Comparison of ENCODE assay signal across 17 cellular contexts in genomic region chr3:183815951-183816475, GRCh38. TPM values are rescaled to one million over a fixed set of nuclear protein-coding genes. Genes with fewer than 3 reads are reported as not detected.
A peak's percentile ranks its signal among the peaks of the same experiment; 100 is the strongest.
DNase-seq lines count a peak whose midpoint lies in the region; ATAC-seq, FAIRE-seq and TF ChIP-seq lines count a peak whose summit lies in the region.
"Had no signal": no experiment of that assay in that cellular context is flagged by ENCODE, and none has a peak within 500 bp of the region (broad histone marks: within the 10 kb centered on the region; RNA-seq: fewer than 3 reads in every experiment).

No MANE protein-coding gene starts in this region.

- no peak overlapping the region for H3K27ac ChIP-seq in GM12878 (ENCODE audit: control insufficient read depth, insufficient read depth)
- H3K27ac ChIP-seq: PC-9, tibial artery had no signal

- BruUV-seq in GM12878 (replicated peaks; lab: Mats Ljungman, UMichigan): no TSS peak

- TF ChIP-seq EP300 in GM12878 (IDR thresholded peaks at IDR 0.05; ENCODE audit: borderline replicate concordance in 1 of 2, control insufficient read depth in 1 of 2, low read depth in 2 of 2, low read length in 2 of 2): no peak

- WGBS in GM12878 (ENCODE audit: insufficient coverage, insufficient replicate concordance, low lambda C conversion rate, missing lambda C conversion rate): 68% methylated on average over 12 of the region's 12 CpGs

- POLR2A ChIA-PET in GM12878 (lab: Charles Lee): interaction anchor here (0.7 kb wide), 1 partner anchor 14 kb away, joined by 3 read pairs; no protein-coding TSS in a partner anchor

- TF ChIP-seq CTCF in GM12878 (IDR thresholded peaks at IDR 0.05 in 2 of 3, conservative IDR thresholded peaks at IDR 0.05 in 1 of 3; ENCODE audit: control insufficient read depth in 2 of 3, extremely low read depth in 1 of 3, insufficient read depth in 1 of 3, low read depth in 3 of 3, low read length in 3 of 3): no peak

- 0 out of 2 replicates have a peak overlapping the region, but pooled peaks have one; percentile 17 for H3K4me2 ChIP-seq in GM12878 (ENCODE audit: control insufficient read depth, insufficient read depth)
- H3K4me2 ChIP-seq: PC-9 had no signal

- H3K9ac ChIP-seq in GM12878 (ENCODE audit: control insufficient read depth, insufficient read depth, low read length): no peak overlapping the region

- intact Hi-C loops in GM12878 (cut with micrococcal nuclease; ENCODE audit: unreplicated experiment): no loop called here

- H2AFZ ChIP-seq in GM12878 (ENCODE audit: control insufficient read depth, low read depth, low read length): no peak overlapping the region
- H2AFZ ChIP-seq: PC-9 had no signal

- no peak overlapping the region for H3K4me3 ChIP-seq in GM12878
- H3K4me3 ChIP-seq: PC-9, tibial artery had no signal

- peak overlapping the region; percentile 3 for H3K27ac Mint-ChIP-seq in activated T-cell treated with anti-CD3 and anti-CD28 coated beads, Interleukin-2, amount 50 U/mL, for 24 hours
- H3K27ac Mint-ChIP-seq in stimulated activated effector memory CD8-positive, alpha-beta T cell treated with anti-CD3 and anti-CD28 coated beads, Interleukin-12 subunit alpha, Interleukin-12 subunit beta, amount 100 ng/mL, for 72 hours: peak overlapping the region; percentile 84
- H3K27ac Mint-ChIP-seq: activated T-cell treated with anti-CD3 and anti-CD28 coated beads, Interleukin-2, amount 50 U/mL, for 72 hours had no signal

- H4K20me1 ChIP-seq in GM12878 (ENCODE audit: control insufficient read depth, insufficient read depth): no peaks in the 10 kb centered on the region

- TF ChIP-seq RAD21 in GM12878 (IDR thresholded peaks at IDR 0.05; ENCODE audit: insufficient read depth, low read depth, low read length): no peak

- DNase-seq in activated T-cell treated with anti-CD3 and anti-CD28 coated beads, Interleukin-2, amount 50 U/mL, for 24 hours: peak; percentile 31
- DNase-seq in activated T-cell treated with anti-CD3 and anti-CD28 coated beads, Interleukin-2, amount 50 U/mL, for 48 hours: no peak
- DNase-seq in NCI-H510A (lab: John Stamatoyannopoulos, UW) (peak; percentile 55), GM12878 (ENCODE audit: low read depth, low spot score) (no peak), AG20443 (ENCODE audit: low spot score) (no peak), EL (no peak)
- DNase-seq in stimulated activated effector memory CD8-positive, alpha-beta T cell treated with anti-CD3 and anti-CD28 coated beads, Interleukin-12 subunit alpha, Interleukin-12 subunit beta, amount 100 ng/mL, for 72 hours (ENCODE audit: low spot score in 2 of 2): no peak
- no peak for DNase-seq in stimulated activated CD4-positive, alpha-beta T cell treated with anti-CD3 and anti-CD28 coated beads, Interleukin-2, amount 100 ng/mL, for 48 hours
- DNase-seq: activated CD4-positive, alpha-beta T cell treated with anti-CD3 and anti-CD28 coated beads for 1 hour; activated T-cell treated with anti-CD3 and anti-CD28 coated beads, Interleukin-2, amount 50 U/mL, for 72 hours; foreskin melanocyte; mesenchymal stem cell; PC-9; small intestine; SW 1271 had no signal

- H3K4me1 ChIP-seq in GM12878 (ENCODE audit: control insufficient read depth, insufficient read depth, low read length): peaks cover 11% of the 10 kb centered on the region
- H3K4me1 ChIP-seq: tibial artery had no signal

- H3K4me3 Mint-ChIP-seq in activated T-cell treated with anti-CD3 and anti-CD28 coated beads, Interleukin-2, amount 50 U/mL, for 24 hours: no peak overlapping the region
- H3K4me3 Mint-ChIP-seq in stimulated activated effector memory CD8-positive, alpha-beta T cell treated with anti-CD3 and anti-CD28 coated beads, Interleukin-12 subunit alpha, Interleukin-12 subunit beta, amount 100 ng/mL, for 72 hours: peak overlapping the region; percentile 36
- H3K4me3 Mint-ChIP-seq: activated T-cell treated with anti-CD3 and anti-CD28 coated beads, Interleukin-2, amount 50 U/mL, for 72 hours had no signal

- no peaks in the 10 kb centered on the region for H3K27me3 Mint-ChIP-seq in activated T-cell treated with anti-CD3 and anti-CD28 coated beads, Interleukin-2, amount 50 U/mL, for 24 hours

- peaks cover 16% of the 10 kb centered on the region for H3K4me1 Mint-ChIP-seq in activated T-cell treated with anti-CD3 and anti-CD28 coated beads, Interleukin-2, amount 50 U/mL, for 24 hours (ENCODE audit: low read depth)
- peaks cover 27% of the 10 kb centered on the region for H3K4me1 Mint-ChIP-seq in stimulated activated effector memory CD8-positive, alpha-beta T cell treated with anti-CD3 and anti-CD28 coated beads, Interleukin-12 subunit alpha, Interleukin-12 subunit beta, amount 100 ng/mL, for 72 hours

- H3K36me3 Mint-ChIP-seq in activated T-cell treated with anti-CD3 and anti-CD28 coated beads, Interleukin-2, amount 50 U/mL, for 24 hours (ENCODE audit: low read depth): peaks cover 58% of the 10 kb centered on the region
- peaks cover 58% of the 10 kb centered on the region for H3K36me3 Mint-ChIP-seq in stimulated activated effector memory CD8-positive, alpha-beta T cell treated with anti-CD3 and anti-CD28 coated beads, Interleukin-12 subunit alpha, Interleukin-12 subunit beta, amount 100 ng/mL, for 72 hours

- SMC1A ChIA-PET in GM12878 (lab: Charles Lee; ENCODE audit: uncharacterized antibody, unreplicated experiment): interaction anchor here (1.3 kb wide), 1 partner anchor 16 kb away, joined by 3 read pairs; no protein-coding TSS in a partner anchor

- H3K9me3 Mint-ChIP-seq in activated T-cell treated with anti-CD3 and anti-CD28 coated beads, Interleukin-2, amount 50 U/mL, for 24 hours: no peaks in the 10 kb centered on the region
- H3K9me3 Mint-ChIP-seq in stimulated activated effector memory CD8-positive, alpha-beta T cell treated with anti-CD3 and anti-CD28 coated beads, Interleukin-12 subunit alpha, Interleukin-12 subunit beta, amount 100 ng/mL, for 72 hours: no peaks in the 10 kb centered on the region
- H3K9me3 Mint-ChIP-seq: activated T-cell treated with anti-CD3 and anti-CD28 coated beads, Interleukin-2, amount 50 U/mL, for 72 hours had no signal

- H3K9me3 ChIP-seq in GM12878 (replicated peaks; ENCODE audit: control insufficient read depth, insufficient read depth, low read length): no peaks in the 10 kb centered on the region
- H3K9me3 ChIP-seq: tibial artery had no signal

- CTCF ChIA-PET in GM12878 (lab: Yijun Ruan, JAX): interaction anchor here (0.5 to 1.0 kb wide), 3 partner anchors 194 to 665 kb away, joined by 3 to 4 read pairs (median 3); no protein-coding TSS in a partner anchor

- no peak for ATAC-seq in GM12878
- ATAC-seq in stimulated activated effector memory CD8-positive, alpha-beta T cell treated with anti-CD3 and anti-CD28 coated beads, Interleukin-12 subunit alpha, Interleukin-12 subunit beta, amount 100 ng/mL, for 72 hours: no peak

- in situ Hi-C loops in GM12878 (cut with MboI): no loop called here

- no peak for TF ChIP-seq POLR2A in GM12878 (IDR thresholded peaks at IDR 0.05; ENCODE audit: low read depth, low read length)

- no peaks in the 10 kb centered on the region for H3K27me3 ChIP-seq in GM12878 (replicated peaks in 1 of 2; ENCODE audit: control insufficient read depth in 2 of 2, insufficient read depth in 2 of 2, low read length in 1 of 2)
- H3K27me3 ChIP-seq: tibial artery had no signal

- no peaks in the 10 kb centered on the region for H3K79me2 ChIP-seq in GM12878 (ENCODE audit: control insufficient read depth, insufficient read depth, low read length)

- RAD21 ChIA-PET in GM12878 (lab: Charles Lee; ENCODE audit: unreplicated experiment): interaction anchor here (0.6 to 1.1 kb wide), 2 partner anchors 11 to 31 kb away, joined by 3 read pairs; no protein-coding TSS in a partner anchor

- H3K36me3 ChIP-seq in GM12878 (ENCODE audit: control insufficient read depth in 2 of 2, insufficient read depth in 2 of 2, low read length in 1 of 2): peaks cover 0 to 2% of the 10 kb centered on the region in 2 experiments; a peak in 3 of 4 replicates

- no peak for FAIRE-seq in GM12878 (lab: Jason Lieb, UNC)
- FAIRE-seq: HTR-8/SVneo, small intestine had no signal

TF ChIP-seq in GM12878, 131 proteins besides CTCF, POLR2A, EP300 and RAD21 (continues in another document):
- no peak for TF ChIP-seq SREBF2 (IDR thresholded peaks at IDR 0.05; ENCODE audit: low read length)
- TF ChIP-seq NFXL1 (IDR thresholded peaks at IDR 0.05; ENCODE audit: borderline replicate concordance): no peak

RNA-seq across cellular contexts. Expression of gene MAP6D1, which starts 9.4 kb away (rescaled TPM):
- total RNA-seq in GM12878 (2013; cell fraction: nucleolus; rRNA removed): not detected in 2 replicates
- total RNA-seq in GM12878 (2014; rRNA removed) (1.3 and 2.2 TPM in 2 replicates), GM12878 (2014; rRNA removed; fragmentation: Illumina TruSeq; extraction: Trizol) (0.54 TPM in 1 of 2 replicates, not detected in the other), GM12878 (2021) (1.5 and 2.1 TPM in 2 replicates)
- 0.34 TPM for polyA plus RNA-seq in GM12878 (2011; ENCODE audit: low read depth)
- polyA plus RNA-seq in GM12878 (2011; rRNA removed) (0.32 TPM in 1 of 2 replicates, not detected in the other), GM12878 (2014; fragmentation: Illumina TruSeq; extraction: Trizol) (0.50 and 0.89 TPM in 2 replicates), GM12878 (2014; fragmentation: Nextera tagmentation; extraction: Ambion mirVana) (not detected), GM12878 (2014; rRNA removed) (0.93 and 1.2 TPM in 2 replicates), GM12878 (2016; fragmentation: Nextera tagmentation; extraction: Ambion mirVana) (1 to 10 TPM in 1 of 2 experiments, under 1 TPM in 1; 0.84 to 1.3 TPM)
- polyA plus RNA-seq in GM12878 (2011; cell fraction: cytosol; rRNA removed): 0.27 and 0.38 TPM in 2 replicates
- 0.43 and 0.92 TPM in 2 replicates for polyA plus RNA-seq in GM12878 (2011; cell fraction: nucleus; rRNA removed)
- polyA plus RNA-seq in GM12878 (2012): 0.18 TPM in 1 of 2 replicates, not detected in the other
- polyA minus RNA-seq in GM12878 (2011; rRNA and poly(A)+ RNA removed): not detected in 2 replicates
- polyA minus RNA-seq in GM12878 (2011; cell fraction: cytosol; rRNA and poly(A)+ RNA removed): not detected in 2 replicates
- polyA minus RNA-seq in GM12878 (2011; cell fraction: nucleus; rRNA and poly(A)+ RNA removed): 1.1 TPM in 1 of 2 replicates, not detected in the other

Comparison
In these comparisons a context has a peak if more than half of its experiments do, and no peak if none do; other contexts are left out.
1. DNase-seq: peak in activated T-cell treated with anti-CD3 and anti-CD28 coated beads, Interleukin-2, amount 50 U/mL, for 24 hours (single experiment) and NCI-H510A (single experiment); none in activated T-cell treated with anti-CD3 and anti-CD28 coated beads, Interleukin-2, amount 50 U/mL, for 48 hours (0 of 2), GM12878 (single experiment), stimulated activated effector memory CD8-positive, alpha-beta T cell treated with anti-CD3 and anti-CD28 coated beads, Interleukin-12 subunit alpha, Interleukin-12 subunit beta, amount 100 ng/mL, for 72 hours (0 of 2), AG20443 (single experiment), stimulated activated CD4-positive, alpha-beta T cell treated with anti-CD3 and anti-CD28 coated beads, Interleukin-2, amount 100 ng/mL, for 48 hours (0 of 2) and EL (single experiment).